In genomic region chr4:17614416-17615299, GRCh38 we compare ENCODE assay signal across 8 cellular contexts. TPM values are rescaled to one million over a fixed set of nuclear protein-coding genes. Genes with fewer than 3 reads are reported as not detected.
DNase-seq lines count a peak whose midpoint lies in the region; ATAC-seq and TF ChIP-seq lines count a peak whose summit lies in the region.

MED28 (plus strand) TSS chr4:17614641; CDS start chr4:17614655, 14 bp downstream.

- peak within 1 kb of the TSS; percentile 95 for H3K27ac Mint-ChIP-seq in activated B cell treated with CpG ODN at 0.5 μM for 24 hours

- POLR2A ChIA-PET in activated B cell treated with CpG ODN at 0.5 μM for 24 hours (lab: Charles Lee) = interaction anchor here (0.6 to 2.9 kb wide), 14 partner anchors 11 to 196 kb away, joined by 3 to 75 read pairs (median 6); partner anchors contain the start of genes DCAF16, LAP3 and NCAPG

- no peaks in the 10 kb centered on the region for H3K27me3 Mint-ChIP-seq in activated B cell treated with CpG ODN at 0.5 μM for 24 hours

- H3K36me3 Mint-ChIP-seq in activated B cell treated with CpG ODN at 0.5 μM for 24 hours (ENCODE audit: low read depth) = peaks cover 45% of the 10 kb centered on the region

- no peak for TF ChIP-seq CTCF in activated B cell treated with CpG ODN at 0.5 μM for 24 hours (IDR thresholded peaks at IDR 0.05)

- peak within 1 kb of the TSS; percentile 97 for H3K4me3 Mint-ChIP-seq in activated B cell treated with CpG ODN at 0.5 μM for 24 hours

- peak; percentile 95 for ATAC-seq in GM18907 (IDR thresholded peaks at IDR 0.05; ENCODE audit: unreplicated experiment)
- ATAC-seq in HG03159 (IDR thresholded peaks at IDR 0.05; ENCODE audit: unreplicated experiment) = peak; percentile 94
- ATAC-seq in activated B cell treated with CpG ODN at 0.5 μM for 24 hours (ENCODE audit: low read depth) = peak; percentile 86

- peak; percentile 99 for DNase-seq in AG08395 (ENCODE audit: low spot score)
- peak; percentile 89 for DNase-seq in NCI-H345 (lab: John Stamatoyannopoulos, UW)
- DNase-seq in activated B cell treated with CpG ODN at 0.5 μM for 24 hours = peak; percentile 89
- DNase-seq in caudate nucleus (lab: John Stamatoyannopoulos, UW) = peak in 60 of 61 donors; percentile 45 to 95 (median 86)
- peak; percentile 92 for DNase-seq in iris pigment epithelial cell (ENCODE audit: low read depth)
- DNase-seq in stimulated activated CD4-positive, alpha-beta T cell treated with anti-CD3 and anti-CD28 coated beads, Interleukin-12 subunit alpha, Interleukin-12 subunit beta, amount 100 ng/mL, for 24 hours (ENCODE audit: low read depth in 2 of 2) = peak; percentile 86 to 91

- intact Hi-C loops in activated B cell treated with CpG ODN at 0.5 μM for 24 hours (cut with micrococcal nuclease) = loop anchor here (1.0 to 2.0 kb wide), 7 partner anchors 19 to 407 kb away; partner anchors contain the start of genes DCAF16, LAP3, LCORL and NCAPG

- H3K4me1 Mint-ChIP-seq in activated B cell treated with CpG ODN at 0.5 μM for 24 hours = peaks cover 45% of the 10 kb centered on the region

- CTCF ChIA-PET in activated B cell treated with CpG ODN at 0.5 μM for 24 hours (lab: Charles Lee) = interaction anchor here (1.0 to 1.4 kb wide), 4 partner anchors 23 to 194 kb away, joined by 3 to 9 read pairs (median 3); no protein-coding TSS in a partner anchor

- H3K27ac ChIP-seq in caudate nucleus (ENCODE audit: low read depth, low read length) = peak within 1 kb of the TSS; percentile 83

- no peaks in the 10 kb centered on the region for H3K9me3 Mint-ChIP-seq in activated B cell treated with CpG ODN at 0.5 μM for 24 hours

RNA-seq across cellular contexts. Expression of gene MED28, which starts in this region (rescaled TPM):
- total RNA-seq in activated B cell treated with CpG ODN at 0.5 μM for 24 hours = 71.9 and 74.6 TPM in 2 replicates

Comparison
In these comparisons a context has a peak if more than half of its experiments do, and no peak if none do; other contexts are left out.
1. Peak in every context shown above with its lines: DNase-seq, ATAC-seq and H3K27ac ChIP-seq.